In the genomic region with DNA sequence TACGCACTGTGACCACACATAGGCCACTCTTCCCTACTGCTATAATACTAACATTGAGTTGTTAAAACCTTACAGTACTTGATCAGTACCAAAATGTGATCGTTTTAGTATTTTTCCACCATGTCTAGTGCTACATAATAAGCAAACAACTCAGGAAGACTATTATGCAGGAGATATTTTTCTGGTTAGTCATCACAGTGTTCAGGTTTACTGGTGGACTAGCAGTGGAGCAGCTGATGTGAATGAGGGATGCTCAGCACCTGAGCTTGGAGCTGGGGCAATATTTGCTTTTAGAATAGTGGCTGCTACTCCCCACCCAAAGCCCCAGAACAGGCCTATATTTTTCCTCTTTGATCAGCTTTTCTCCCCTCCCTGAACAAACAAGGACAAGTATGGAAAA, we compare ENCODE assay signal across 19 cellular contexts.
DNase-seq lines count a peak whose midpoint lies in the region; ATAC-seq and TF ChIP-seq lines count a peak whose summit lies in the region.
"Had no signal": no experiment of that assay in that cellular context is flagged by ENCODE, and none has a peak within 500 bp of the region (broad histone marks: within the 10 kb centered on the region; RNA-seq: fewer than 3 reads in every experiment).

No MANE protein-coding gene starts in this region.

- H2AK9ac ChIP-seq in IMR-90 (replicated peaks; ENCODE audit: low read depth, low read length, poor library complexity): no peak overlapping the region

- no peak overlapping the region for H2BK120ac ChIP-seq in IMR-90 (ENCODE audit: low read depth, low read length)

- no TSS peak for BruUV-seq in IMR-90 (replicated peaks; lab: Mats Ljungman, UMichigan)
- BruUV-seq in mammary epithelial cell (replicated peaks; lab: Mats Ljungman, UMichigan): no TSS peak

- no peak overlapping the region for H2BK15ac ChIP-seq in IMR-90 (ENCODE audit: low read depth, low read length)

- H3K4ac ChIP-seq in IMR-90 (ENCODE audit: low read depth, low read length): no peak overlapping the region

- no peak overlapping the region for H2BK20ac ChIP-seq in IMR-90 (ENCODE audit: low read depth, low read length)

- H3K23ac ChIP-seq in IMR-90 (ENCODE audit: low read depth, low read length): no peak overlapping the region

- H3K4me2 ChIP-seq in IMR-90 (ENCODE audit: low read depth, low read length): no peak overlapping the region
- H3K4me2 ChIP-seq in mammary epithelial cell (ENCODE audit: insufficient read depth, low read depth, low read length): no peak overlapping the region
- H3K4me2 ChIP-seq: KMS-11 had no signal

- H3K4me3 ChIP-seq in IMR-90 (ENCODE audit: insufficient read depth, low read depth, low read length): no peak overlapping the region
- no peak overlapping the region for H3K4me3 ChIP-seq in mammary epithelial cell (replicated peaks in 1 of 3; ENCODE audit: insufficient read depth in 1 of 3, low read depth in 2 of 3, low read length in 3 of 3)
- H3K4me3 ChIP-seq: MG63 had no signal

- TF ChIP-seq RAD21 in IMR-90 (IDR thresholded peaks at IDR 0.05; ENCODE audit: low read length): no peak

- no peaks in the 10 kb centered on the region for H3K9me3 ChIP-seq in IMR-90 (ENCODE audit: control insufficient read depth, insufficient read depth, low read length)
- H3K9me3 ChIP-seq in mammary epithelial cell (replicated peaks; ENCODE audit: insufficient read depth, low read length): no peaks in the 10 kb centered on the region
- H3K9me3 ChIP-seq: MG63 had no signal

- DNase-seq in EL (peak; percentile 8), IMR-90 (peak; percentile 18), mammary epithelial cell (peak; percentile 39), non-pigmented ciliary epithelial cell (ENCODE audit: low read depth) (peak; percentile 2), SKM-1 (lab: John Stamatoyannopoulos, UW; ENCODE audit: unreplicated experiment) (no peak)
- no peak for DNase-seq in stimulated activated CD4-positive, alpha-beta T cell treated with anti-CD3 and anti-CD28 coated beads, Interleukin-12 subunit alpha, Interleukin-12 subunit beta, amount 100 ng/mL, for 4 hours
- DNase-seq: ACHN; CD4-positive, CD25-positive, alpha-beta regulatory T cell; DMS79; MG63; NCI-H1105 treated with DMSO at 0.1 percent for 48 hours; NCI-H1694 treated with DMSO at 0.1 percent for 48 hours; NCI-H526 treated with DMSO at 0.1 percent for 48 hours; NK-92 treated with Interleukin-12 subunit alpha and Interleukin-12 subunit beta, amount 100 ng/mL, for 24 hours; SIG-M5 had no signal

- H3K14ac ChIP-seq in IMR-90 (replicated peaks; ENCODE audit: low read depth, low read length): no peak overlapping the region

- H2BK5ac ChIP-seq in IMR-90 (ENCODE audit: low read depth, low read length, poor library complexity, severe bottlenecking): no peak overlapping the region

- H3K56ac ChIP-seq in IMR-90 (ENCODE audit: extremely low read depth, insufficient read depth, low read length): no peak overlapping the region

- ATAC-seq in IMR-90 (ENCODE audit: low read depth): no peak
- ATAC-seq in HG03378 (IDR thresholded peaks at IDR 0.05; ENCODE audit: unreplicated experiment): no peak
- ATAC-seq: HCT116, HepG2 had no signal

- dilution Hi-C loops in IMR-90 (cut with HindIII; ENCODE audit: low sequenced_read_pairs, unreplicated experiment) (no loop called here), mammary epithelial cell (cut with HindIII; ENCODE audit: low sequenced_read_pairs) (no loop called here)

- POLR2A ChIA-PET in IMR-90 (lab: Charles Lee; ENCODE audit: unreplicated experiment): no interaction called here

- TF ChIP-seq CTCF in IMR-90 (conservative IDR thresholded peaks at IDR 0.05; ENCODE audit: low read depth, low read length): no peak
- no peak for TF ChIP-seq CTCF in mammary epithelial cell (conservative IDR thresholded peaks at IDR 0.05 in 1 of 2, IDR thresholded peaks at IDR 0.05 in 1 of 2; ENCODE audit: extremely low read depth in 1 of 2, insufficient read depth in 1 of 2, low read depth in 1 of 2, low read length in 2 of 2)

- H2AFZ ChIP-seq in IMR-90 (replicated peaks; ENCODE audit: low read length, poor library complexity): no peak overlapping the region
- no peak overlapping the region for H2AFZ ChIP-seq in mammary epithelial cell (ENCODE audit: low read depth, low read length)

- H3K79me1 ChIP-seq in IMR-90 (ENCODE audit: low read depth in 1 of 2, low read length in 2 of 2): no peaks in the 10 kb centered on the region

- H4K5ac ChIP-seq in IMR-90 (ENCODE audit: low read depth, low read length): no peak overlapping the region

- no peaks in the 10 kb centered on the region for H3K9me1 ChIP-seq in IMR-90 (ENCODE audit: insufficient read depth, low read length)

- CTCF ChIA-PET in IMR-90 (lab: Yijun Ruan, JAX): no interaction called here
- CTCF ChIA-PET in mammary epithelial cell (lab: Charles Lee; ENCODE audit: low non-redundant PET): no interaction called here

- H4K20me1 ChIP-seq in IMR-90 (ENCODE audit: insufficient read depth, low read length): no peaks in the 10 kb centered on the region
- H4K20me1 ChIP-seq in mammary epithelial cell (ENCODE audit: insufficient read depth, low read length): no peaks in the 10 kb centered on the region

- no peak overlapping the region for H4K8ac ChIP-seq in IMR-90 (ENCODE audit: low read depth in 2 of 2, low read length in 2 of 2)

- no CpG with 5 or more reads among the region's 2 CpGs for WGBS in IMR-90 (ENCODE audit: extremely low coverage in 2 of 2, insufficient read length in 1 of 2), 2 experiments
- WGBS in mammary epithelial cell (ENCODE audit: low coverage, missing lambda C conversion rate): 53% methylated on average over 2 of the region's 2 CpGs

- H3K36me3 ChIP-seq in IMR-90 (ENCODE audit: control insufficient read depth, insufficient read depth, low read length) (no peaks in the 10 kb centered on the region), mammary epithelial cell (ENCODE audit: insufficient read depth, low read length) (no peaks in the 10 kb centered on the region)
- H3K36me3 ChIP-seq: MG63 had no signal

- H3K79me2 ChIP-seq in mammary epithelial cell (ENCODE audit: insufficient read depth, low read length): no peaks in the 10 kb centered on the region

- in situ Hi-C loops in IMR-90 (cut with MboI; ENCODE audit: low sequenced_read_pairs): no loop called here
- in situ Hi-C loops in mammary epithelial cell (cut with MboI; ENCODE audit: low sequenced_read_pairs in 2 of 2): no loop called here

- intact Hi-C loops in IMR-90 (cut with micrococcal nuclease) (no loop called here), mammary epithelial cell (cut with micrococcal nuclease) (no loop called here)

- no peak overlapping the region for H3K18ac ChIP-seq in IMR-90 (ENCODE audit: low read depth, low read length)

- H3K27me3 ChIP-seq in IMR-90 (ENCODE audit: control insufficient read depth, insufficient read depth, low read length): no peaks in the 10 kb centered on the region
- no peaks in the 10 kb centered on the region for H3K27me3 ChIP-seq in mammary epithelial cell (ENCODE audit: insufficient read depth, low read length)
- H3K27me3 ChIP-seq: MG63 had no signal

- H3K4me1 ChIP-seq in IMR-90 (ENCODE audit: control insufficient read depth, insufficient read depth, low read length): no peaks in the 10 kb centered on the region
- H3K4me1 ChIP-seq in mammary epithelial cell (ENCODE audit: insufficient read depth, low read length): no peaks in the 10 kb centered on the region

- TF ChIP-seq POLR2A in IMR-90 (IDR thresholded peaks at IDR 0.05; ENCODE audit: low read depth, low read length): no peak

- H3K9ac ChIP-seq in IMR-90 (ENCODE audit: low read depth, low read length) (no peak overlapping the region), mammary epithelial cell (ENCODE audit: insufficient read depth, low read length) (no peak overlapping the region)
- H3K9ac ChIP-seq: KMS-11 had no signal

- no peak overlapping the region for H4K91ac ChIP-seq in IMR-90 (ENCODE audit: insufficient read depth, low read depth, low read length)

- no peak overlapping the region for H2AK5ac ChIP-seq in IMR-90 (ENCODE audit: low read depth, low read length)

- H3K27ac ChIP-seq in IMR-90 (ENCODE audit: insufficient read depth, low read length): no peak overlapping the region
- H3K27ac ChIP-seq in mammary epithelial cell (ENCODE audit: insufficient read depth, low read depth, low read length): no peak overlapping the region
- H3K27ac ChIP-seq: KMS-11 had no signal

TF ChIP-seq in IMR-90, 13 proteins besides CTCF, POLR2A, EP300 and RAD21:
- TF ChIP-seq FOS (IDR thresholded peaks at IDR 0.05; ENCODE audit: low read depth, low read length) (no peak), BHLHE40 (IDR thresholded peaks at IDR 0.05; ENCODE audit: low read depth, low read length) (no peak)

Comparison
In these comparisons a context has a peak if more than half of its experiments do, and no peak if none do; other contexts are left out.
1. DNase-seq: peak in EL (single experiment), IMR-90 (single experiment), mammary epithelial cell (single experiment) and non-pigmented ciliary epithelial cell (single experiment); none in SKM-1 (single experiment) and stimulated activated CD4-positive, alpha-beta T cell treated with anti-CD3 and anti-CD28 coated beads, Interleukin-12 subunit alpha, Interleukin-12 subunit beta, amount 100 ng/mL, for 4 hours (single experiment).